Comparison of ENCODE assay signal across 23 cellular contexts in the genomic region with DNA sequence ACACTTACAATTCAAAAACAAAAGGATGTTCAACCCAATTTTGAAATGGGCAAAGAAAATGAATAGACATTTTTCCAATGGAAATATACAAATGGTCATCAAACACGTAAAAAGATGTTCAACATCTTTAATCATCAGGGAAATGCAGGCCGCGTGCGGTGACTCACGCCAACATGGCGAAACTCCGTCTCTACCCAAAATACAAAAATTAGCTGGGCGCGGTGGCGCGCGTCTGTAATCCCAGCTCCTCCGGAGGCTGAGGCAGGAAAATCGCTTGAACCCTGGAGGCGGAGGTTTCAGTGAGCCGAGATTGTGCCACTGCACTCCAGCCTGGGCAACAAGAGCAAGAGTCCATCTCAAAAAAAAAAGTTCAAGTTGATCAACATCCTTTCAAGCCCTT. TPM values are rescaled to one million over a fixed set of nuclear protein-coding genes. Genes with fewer than 3 reads are reported as not detected.
"Had no signal": no experiment of that assay in that cellular context is flagged by ENCODE, and none has a peak within 500 bp of the region (broad histone marks: within the 10 kb centered on the region; RNA-seq: fewer than 3 reads in every experiment).

No MANE protein-coding gene starts in this region.

- H3K4me3 Mint-ChIP-seq: dendritic cell treated with granulocyte-macrophage colony-stimulating factor and Interleukin-4, amounts not matched to agents 40 ng/mL and 50 ng/mL, for 4 days had no signal

- H3K36me3 Mint-ChIP-seq: naive B cell had no signal

- H3K27me3 Mint-ChIP-seq: activated CD4-positive, alpha-beta T cell treated with anti-CD3 and anti-CD28 coated beads, Interleukin-2, amount 10 ng/mL, durations not matched to agents 7 days and 5 days; naive B cell had no signal

- DNase-seq: activated CD4-positive, alpha-beta T cell treated with anti-CD3 and anti-CD28 coated beads, Interleukin-2, amount 10 ng/mL, durations not matched to agents 7 days and 5 days; activated CD8-positive, alpha-beta T cell treated with anti-CD3 and anti-CD28 coated beads, Interleukin-2, amount 10 ng/mL, durations not matched to agents 7 days and 5 days; activated naive CD4-positive, alpha-beta T cell; activated T-cell treated with anti-CD3 and anti-CD28 coated beads, Interleukin-2, amount 50 U/mL, for 48 hours; effector CD8-positive, alpha-beta T cell; heart left ventricle; mesenchymal stem cell; naive B cell; retina; SK-N-SH; stimulated activated naive CD8-positive, alpha-beta T cell treated with anti-CD3 and anti-CD28 coated beads, Interleukin-15, Interleukin-2, amounts not matched to agents 100 U/mL and 50 U/mL, for 24 hours; substantia nigra; T1000 had no signal

- H3K4me1 ChIP-seq: breast epithelium had no signal

- ATAC-seq: activated CD8-positive, alpha-beta T cell treated with anti-CD3 and anti-CD28 coated beads, Interleukin-2, amount 10 ng/mL, durations not matched to agents 7 days and 5 days; esophagus mucosa; gastroesophageal sphincter; heart left ventricle; mucosa of descending colon; stimulated activated naive CD8-positive, alpha-beta T cell treated with anti-CD3 and anti-CD28 coated beads, Interleukin-15, Interleukin-2, amounts not matched to agents 100 U/mL and 50 U/mL, for 24 hours had no signal

- H3K36me3 ChIP-seq: ascending aorta, breast epithelium, gastroesophageal sphincter, heart left ventricle, tibial artery had no signal

- H3K27ac ChIP-seq: ascending aorta, breast epithelium, gastroesophageal sphincter, heart left ventricle, tibial artery had no signal

- H3K9me3 ChIP-seq: ascending aorta, breast epithelium, gastroesophageal sphincter, heart left ventricle, mucosa of descending colon, SK-N-SH, tibial artery had no signal

- H3K27me3 ChIP-seq: ascending aorta, breast epithelium, gastroesophageal sphincter, heart left ventricle, tibial artery had no signal

- H3K9me3 Mint-ChIP-seq: activated CD4-positive, alpha-beta T cell treated with anti-CD3 and anti-CD28 coated beads, Interleukin-2, amount 10 ng/mL, durations not matched to agents 7 days and 5 days; dendritic cell treated with granulocyte-macrophage colony-stimulating factor and Interleukin-4, amounts not matched to agents 40 ng/mL and 50 ng/mL, for 4 days; naive B cell had no signal

- H3K4me3 ChIP-seq: ascending aorta, breast epithelium, gastroesophageal sphincter, mucosa of descending colon, tibial artery had no signal

RNA-seq across cellular contexts. Expression of a gene that starts 3.7 kb away (rescaled TPM):
- total RNA-seq: activated CD4-positive, alpha-beta T cell treated with anti-CD3 and anti-CD28 coated beads, Interleukin-2, amount 10 ng/mL, durations not matched to agents 7 days and 5 days; activated CD8-positive, alpha-beta T cell treated with anti-CD3 and anti-CD28 coated beads, Interleukin-2, amount 10 ng/mL, durations not matched to agents 7 days and 5 days; ascending aorta; breast epithelium; chondrocyte; esophagus mucosa; gastroesophageal sphincter; heart left ventricle; liver; mucosa of descending colon; skeletal muscle tissue had no signal
